In genomic region chr19:3179739-3180293, GRCh38 we compare ENCODE assay signal across 8 cellular contexts. TPM values are rescaled to one million over a fixed set of nuclear protein-coding genes. Genes with fewer than 3 reads are reported as not detected.
A peak's percentile ranks its signal among the peaks of the same experiment; 100 is the strongest.
DNase-seq lines count a peak whose midpoint lies in the region; ATAC-seq and TF ChIP-seq lines count a peak whose summit lies in the region.

No MANE protein-coding gene starts in this region.

- DNase-seq in GM10266 (ENCODE audit: extremely low spot score) (peak; percentile 58), Peyer's patch (peak in 2 of 3 donors; percentile 36 to 48), chondrocyte (ENCODE audit: low spot score) (peak; percentile 79), uterus (no peak), NOMO-1 treated with dmso at 0.1 percent for 144 hours (lab: John Stamatoyannopoulos, UW; ENCODE audit: unreplicated experiment) (no peak), NOMO-1 treated with DMSO at 0.1 percent for 48 hours (lab: John Stamatoyannopoulos, UW; ENCODE audit: unreplicated experiment) (no peak)
- DNase-seq in stimulated activated CD4-positive, alpha-beta T cell treated with anti-CD3 and anti-CD28 coated beads, Interleukin-15, amount 100 ng/mL, for 24 hours, result peak; percentile 69

- H3K27ac ChIP-seq in Peyer's patch (peak overlapping the region; percentile 76 to 99 (median 80)), uterus (no peak overlapping the region)

- no peak for TF ChIP-seq CTCF in GM10266 (IDR thresholded peaks at IDR 0.05; ENCODE audit: control insufficient read depth, insufficient read depth, low read depth, missing control alignments)
- no peak for TF ChIP-seq CTCF in Peyer's patch (IDR thresholded peaks at IDR 0.05)
- TF ChIP-seq CTCF in chondrocyte (IDR thresholded peaks at IDR 0.05), result no peak
- TF ChIP-seq CTCF in uterus (IDR thresholded peaks at IDR 0.05), result no peak

- H3K4me3 ChIP-seq in Peyer's patch (peak overlapping the region; percentile 49 to 71 (median 53)), uterus (no peak overlapping the region)

- H3K4me1 ChIP-seq in Peyer's patch, result peaks cover 0 to 8% (median 4%) of the 10 kb centered on the region in 4 donors
- H3K4me1 ChIP-seq in uterus, result no peaks in the 10 kb centered on the region

- no peaks in the 10 kb centered on the region for H3K27me3 Mint-ChIP-seq in chondrocyte (ENCODE audit: low read depth)

- H3K4me1 Mint-ChIP-seq in chondrocyte (ENCODE audit: low read depth), result peaks cover 3% of the 10 kb centered on the region

- H3K27me3 ChIP-seq in Peyer's patch, result no peaks in the 10 kb centered on the region
- no peaks in the 10 kb centered on the region for H3K27me3 ChIP-seq in uterus

- ATAC-seq in GM18520 (IDR thresholded peaks at IDR 0.05; ENCODE audit: unreplicated experiment), result no peak

- H3K9me3 ChIP-seq in Peyer's patch (no peaks in the 10 kb centered on the region), uterus (no peaks in the 10 kb centered on the region)

- no peak overlapping the region for H3K27ac Mint-ChIP-seq in chondrocyte (ENCODE audit: unreplicated experiment)

- intact Hi-C loops in uterus (cut with DNase I; ENCODE audit: low total_unique reads), result no loop called here

- TF ChIP-seq POLR2A in Peyer's patch (IDR thresholded peaks at IDR 0.05), result no peak
- no peak for TF ChIP-seq POLR2A in uterus (IDR thresholded peaks at IDR 0.05)

- no peak overlapping the region for H3K4me3 Mint-ChIP-seq in chondrocyte (ENCODE audit: unreplicated experiment)

- no peaks in the 10 kb centered on the region for H3K36me3 Mint-ChIP-seq in chondrocyte (ENCODE audit: low read depth)

- no peaks in the 10 kb centered on the region for H3K9me3 Mint-ChIP-seq in chondrocyte (ENCODE audit: low read depth)

- H3K36me3 ChIP-seq in Peyer's patch (no peaks in the 10 kb centered on the region), uterus (no peaks in the 10 kb centered on the region)

RNA-seq across cellular contexts. Expression of gene S1PR4, which starts 1.2 kb away (rescaled TPM):
- total RNA-seq in Peyer's patch (1 to 10 TPM; 1.6 to 9.9 (median 2.5) TPM), chondrocyte (not detected in 3 replicates), uterus (1 to 10 TPM in 2 of 4 donors, not detected in 2; 1.3 to 2.0 TPM)

RNA-seq across cellular contexts. Expression of gene NCLN, which starts 5.9 kb away (rescaled TPM):
- total RNA-seq in Peyer's patch (100 to 1,000 TPM in 3 of 4 donors, 10 to 100 TPM in 1; 84.2 to 126 (median 117) TPM), chondrocyte (80.7 to 97.1 TPM (median 82.5 TPM) in 3 replicates), uterus (10 to 100 TPM; 19.2 to 37.3 (median 28.2) TPM)

RNA-seq across cellular contexts. Expression of gene GNA15, which starts 44.0 kb away (rescaled TPM):
- total RNA-seq in Peyer's patch, result 10 to 100 TPM in 1 of 4 donors, 1 to 10 TPM in 2, not detected in 1; 1.2 to 12.4 (median 1.5) TPM
- not detected in 3 replicates for total RNA-seq in chondrocyte
- 1 to 10 TPM; 1.2 to 7.2 (median 2.9) TPM for total RNA-seq in uterus

RNA-seq across cellular contexts. Expression of gene CELF5, which starts 44.6 kb away (rescaled TPM):
- not detected for total RNA-seq in Peyer's patch
- total RNA-seq in chondrocyte, result 0.22 to 0.31 TPM in 2 of 3 replicates, not detected in the other
- under 1 TPM in 2 of 4 donors, not detected in 2; 0.28 to 0.73 TPM for total RNA-seq in uterus

Comparison
In these comparisons a context has a peak if more than half of its experiments do, and no peak if none do; other contexts are left out.
1. DNase-seq: peak in GM10266 (single experiment), Peyer's patch (2 of 3), chondrocyte (single experiment) and stimulated activated CD4-positive, alpha-beta T cell treated with anti-CD3 and anti-CD28 coated beads, Interleukin-15, amount 100 ng/mL, for 24 hours (single experiment); none in uterus (0 of 2), NOMO-1 treated with dmso at 0.1 percent for 144 hours (single experiment) and NOMO-1 treated with DMSO at 0.1 percent for 48 hours (single experiment).
2. H3K27ac ChIP-seq: peak in Peyer's patch (4 of 4); none in uterus (0 of 2).
3. H3K4me3 ChIP-seq: peak in Peyer's patch (4 of 4); none in uterus (0 of 2).